Comparison of ENCODE assay signal across 13 cellular contexts in genomic region chr10:123327450-123327849, GRCh38.
DNase-seq lines count a peak whose midpoint lies in the region; ATAC-seq lines count a peak whose summit lies in the region.
"Had no signal": no experiment of that assay in that cellular context is flagged by ENCODE, and none has a peak within 500 bp of the region (broad histone marks: within the 10 kb centered on the region; RNA-seq: fewer than 3 reads in every experiment).

No MANE protein-coding gene starts in this region.

- no peak overlapping the region for H3K27ac Mint-ChIP-seq in activated CD4-positive, alpha-beta T cell treated with anti-CD3 and anti-CD28 coated beads for 36 hours

- intact Hi-C loops in activated CD4-positive, alpha-beta T cell treated with anti-CD3 and anti-CD28 coated beads for 36 hours (cut with DNase I, micrococcal nuclease), result no loop called here

- no peak overlapping the region for H3K4me3 Mint-ChIP-seq in activated CD4-positive, alpha-beta T cell treated with anti-CD3 and anti-CD28 coated beads for 36 hours

- POLR2A ChIA-PET in activated CD4-positive, alpha-beta T cell treated with anti-CD3 and anti-CD28 coated beads for 36 hours (lab: Charles Lee), result no interaction called here

- H3K9me3 Mint-ChIP-seq in activated CD4-positive, alpha-beta T cell treated with anti-CD3 and anti-CD28 coated beads for 36 hours (ENCODE audit: low read depth), result peaks cover 3% of the 10 kb centered on the region

- peaks cover 8% of the 10 kb centered on the region for H3K36me3 Mint-ChIP-seq in activated CD4-positive, alpha-beta T cell treated with anti-CD3 and anti-CD28 coated beads for 36 hours (ENCODE audit: low read depth)

- H3K4me1 Mint-ChIP-seq in activated CD4-positive, alpha-beta T cell treated with anti-CD3 and anti-CD28 coated beads for 36 hours, result no peaks in the 10 kb centered on the region

- CTCF ChIA-PET in activated CD4-positive, alpha-beta T cell treated with anti-CD3 and anti-CD28 coated beads for 36 hours (lab: Charles Lee), result no interaction called here

- H3K27me3 Mint-ChIP-seq in activated CD4-positive, alpha-beta T cell treated with anti-CD3 and anti-CD28 coated beads for 36 hours, result no peaks in the 10 kb centered on the region

- DNase-seq in DMS153 treated with DMSO at 0.1 percent for 48 hours (lab: John Stamatoyannopoulos, UW; ENCODE audit: unreplicated experiment) (no peak), COLO829 (ENCODE audit: low spot score) (no peak)
- no peak for DNase-seq in activated CD4-positive, alpha-beta T cell treated with anti-CD3 and anti-CD28 coated beads for 36 hours
- DNase-seq in activated T-cell treated with anti-CD3 and anti-CD28 coated beads, Interleukin-2, amount 50 U/mL, for 48 hours, result no peak
- DNase-seq: BE2C, foreskin keratinocyte, GM23248, NCI-H524 treated with DMSO at 0.1 percent for 48 hours, SIG-M5 had no signal

- peak; percentile 53 for ATAC-seq in GM18519 (IDR thresholded peaks at IDR 0.05; ENCODE audit: low FRiP score, unreplicated experiment)
- ATAC-seq in GM21367 (IDR thresholded peaks at IDR 0.05; ENCODE audit: unreplicated experiment), result peak; percentile 67
- ATAC-seq in HG02885 (IDR thresholded peaks at IDR 0.05; ENCODE audit: poor library complexity, unreplicated experiment), result peak; percentile 72
- ATAC-seq in HG03565 (IDR thresholded peaks at IDR 0.05; ENCODE audit: unreplicated experiment), result peak; percentile 55
- no peak for ATAC-seq in activated CD4-positive, alpha-beta T cell treated with anti-CD3 and anti-CD28 coated beads for 36 hours
- ATAC-seq: foreskin keratinocyte had no signal
